In the genomic region with DNA sequence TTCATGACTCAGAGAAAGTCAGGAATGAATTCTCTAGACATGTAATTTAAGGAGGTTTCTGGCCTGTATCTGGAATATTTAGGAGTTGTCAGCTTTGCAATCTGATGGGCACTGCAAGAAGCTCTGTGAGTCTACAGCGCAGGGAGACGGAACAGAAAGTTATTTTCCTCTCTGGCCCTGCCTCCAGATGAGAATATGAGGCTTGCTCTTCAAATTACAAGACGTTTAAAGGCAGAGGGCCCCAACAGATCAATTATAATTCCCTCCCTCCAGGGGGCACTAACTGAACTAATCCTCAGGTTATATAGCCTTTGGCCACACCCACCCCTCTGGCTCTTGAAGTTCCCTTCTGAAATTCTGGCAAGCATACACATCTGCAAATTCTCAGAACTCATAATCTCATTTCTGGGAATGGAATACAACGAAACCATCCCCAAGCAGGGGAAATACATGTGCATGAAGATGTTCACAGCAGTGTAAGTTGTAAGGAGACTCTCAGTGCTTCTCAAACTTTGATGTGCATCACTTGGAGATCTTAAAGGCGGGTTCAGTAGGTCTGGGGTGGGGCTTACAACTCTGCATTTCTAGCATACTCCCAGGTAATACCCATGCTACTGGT, we compare ENCODE assay signal across 1 cellular context.
TF ChIP-seq lines count a peak whose summit lies in the region.

No MANE protein-coding gene starts in this region.

TF ChIP-seq in GM12878, 131 proteins besides CTCF, POLR2A, EP300 and RAD21 (continued from another document):
- peak; percentile 41; the same call in 1 of the 2 replicates for TF ChIP-seq SMC3 (IDR thresholded peaks at IDR 0.05; ENCODE audit: borderline replicate concordance, low read length)
- TF ChIP-seq NBN (IDR thresholded peaks at IDR 0.05): no peak
- TF ChIP-seq MEF2A (IDR thresholded peaks at IDR 0.05; ENCODE audit: insufficient read depth, low read depth, low read length): no peak
- peak; percentile 32; the same call in 1 of the 2 replicates for TF ChIP-seq RUNX3 (IDR thresholded peaks at IDR 0.05; ENCODE audit: low read length)
